In the genomic region with DNA sequence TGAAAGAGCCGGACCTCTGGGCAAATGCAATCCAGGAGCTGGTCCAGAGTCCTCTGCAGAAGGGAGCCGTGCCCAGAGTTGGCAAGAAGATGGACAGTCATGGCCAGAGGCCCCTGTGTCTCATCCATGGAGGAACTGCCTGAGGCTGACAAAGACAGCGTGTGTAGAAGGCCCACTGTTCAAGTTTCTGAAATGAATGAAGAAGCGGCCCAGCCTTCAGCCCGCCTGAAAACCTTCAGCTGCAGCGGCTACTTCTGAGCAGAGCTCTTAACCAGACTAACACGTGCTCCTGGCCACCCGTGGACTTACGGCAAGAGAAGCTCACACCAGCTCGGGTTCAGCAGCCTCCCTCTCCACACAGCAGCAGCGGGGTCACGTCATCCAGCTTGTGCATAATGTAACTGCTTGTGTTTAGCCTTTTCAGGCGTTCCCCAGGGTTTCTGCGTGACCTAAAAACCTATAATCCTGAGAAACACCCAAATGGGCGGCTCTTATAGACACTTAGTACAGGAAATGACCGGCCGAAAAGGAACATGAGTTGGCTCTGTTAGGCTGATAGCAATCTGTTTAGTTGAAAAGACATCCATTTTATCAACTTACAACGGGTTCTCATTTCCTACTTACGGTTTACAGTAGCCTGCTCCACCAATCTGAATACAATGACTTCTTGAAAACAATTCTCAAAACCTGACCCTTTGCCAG, we compare ENCODE assay signal across 8 cellular contexts. TPM values are rescaled to one million over a fixed set of nuclear protein-coding genes. Genes with fewer than 3 reads are reported as not detected.
A peak's percentile ranks its signal among the peaks of the same experiment; 100 is the strongest.
DNase-seq lines count a peak whose midpoint lies in the region; ATAC-seq and TF ChIP-seq lines count a peak whose summit lies in the region.

Gene FAM124B, minus strand, starts transcription at position 467 of the 702 bp plus-strand sequence. Its CDS starts 339 bp downstream, at position 128.

- no peaks in the 10 kb centered on the region for H4K20me1 ChIP-seq in osteoblast (ENCODE audit: insufficient read depth, low read length)

- H3K9me3 ChIP-seq in osteoblast (ENCODE audit: low read depth, low read length) (peaks cover 2% of the 10 kb centered on the region), vagina (no peaks in the 10 kb centered on the region)

- intact Hi-C loops in activated CD4-positive, alpha-beta memory T cell treated with anti-CD3 and anti-CD28 coated beads for 36 hours (cut with micrococcal nuclease) = no loop called here
- intact Hi-C loops in vagina (cut with DNase I) = no loop called here

- H3K27ac Mint-ChIP-seq in activated CD4-positive, alpha-beta memory T cell treated with anti-CD3 and anti-CD28 coated beads for 36 hours = peak within 1 kb of the TSS; percentile 57

- TF ChIP-seq CTCF in fibroblast of the aortic adventitia (IDR thresholded peaks at IDR 0.05; ENCODE audit: insufficient read depth, low read length) = no peak
- TF ChIP-seq CTCF in osteoblast (IDR thresholded peaks at IDR 0.05; ENCODE audit: extremely low read depth, low read depth, low read length) = no peak
- TF ChIP-seq CTCF in vagina (IDR thresholded peaks at IDR 0.05) = no peak

- H2AFZ ChIP-seq in osteoblast (ENCODE audit: low read length) = peak within 1 kb of the TSS; percentile 94

- H3K4me1 ChIP-seq in osteoblast (ENCODE audit: insufficient read depth, low read length) (peaks cover 5% of the 10 kb centered on the region), vagina (no peaks in the 10 kb centered on the region)

- peaks cover 10% of the 10 kb centered on the region for H3K27me3 Mint-ChIP-seq in activated CD4-positive, alpha-beta memory T cell treated with anti-CD3 and anti-CD28 coated beads for 36 hours

- TF ChIP-seq POLR2A in vagina (IDR thresholded peaks at IDR 0.05) = no peak

- H3K9me3 Mint-ChIP-seq in activated CD4-positive, alpha-beta memory T cell treated with anti-CD3 and anti-CD28 coated beads for 36 hours = peaks cover 4% of the 10 kb centered on the region

- peak within 1 kb of the TSS; percentile 68 for H3K4me2 ChIP-seq in osteoblast (ENCODE audit: insufficient read depth, low read length)

- H3K36me3 Mint-ChIP-seq in activated CD4-positive, alpha-beta memory T cell treated with anti-CD3 and anti-CD28 coated beads for 36 hours = peaks cover 1% of the 10 kb centered on the region

- no peaks in the 10 kb centered on the region for H3K79me2 ChIP-seq in osteoblast (ENCODE audit: insufficient read depth, low read length)

- H3K4me3 ChIP-seq in fibroblast of the aortic adventitia (ENCODE audit: low read depth, low read length) = no peak within 1 kb of the TSS
- peak within 1 kb of the TSS; percentile 56 for H3K4me3 ChIP-seq in osteoblast (ENCODE audit: insufficient read depth, low read length)
- peak within 1 kb of the TSS; percentile 33 for H3K4me3 ChIP-seq in vagina

- peak; percentile 70 for ATAC-seq in HG03135 (IDR thresholded peaks at IDR 0.05; ENCODE audit: unreplicated experiment)

- POLR2A ChIA-PET in activated CD4-positive, alpha-beta memory T cell treated with anti-CD3 and anti-CD28 coated beads for 36 hours (lab: Charles Lee) = interaction anchor here (1.3 kb wide), 1 partner anchor 41 kb away, joined by 3 read pairs; no protein-coding TSS in a partner anchor

- H3K4me3 Mint-ChIP-seq in activated CD4-positive, alpha-beta memory T cell treated with anti-CD3 and anti-CD28 coated beads for 36 hours = peak within 1 kb of the TSS; percentile 65

- CTCF ChIA-PET in activated CD4-positive, alpha-beta memory T cell treated with anti-CD3 and anti-CD28 coated beads for 36 hours (lab: Charles Lee) = interaction anchor here (1.7 to 2.7 kb wide), 2 partner anchors 33 to 248 kb away, joined by 6 to 13 read pairs; no protein-coding TSS in a partner anchor

- H3K27me3 ChIP-seq in osteoblast (ENCODE audit: insufficient read depth, low read length) = peaks cover 5% of the 10 kb centered on the region
- no peaks in the 10 kb centered on the region for H3K27me3 ChIP-seq in vagina

- DNase-seq in CD1c-positive myeloid dendritic cell (ENCODE audit: extremely low spot score) (peak; percentile 69), fibroblast of the aortic adventitia (ENCODE audit: low read depth) (peak; percentile 70), osteoblast (ENCODE audit: insufficient read length, low spot score, missing footprints) (no peak), vagina (ENCODE audit: extremely low spot score in 2 of 2) (peak in 1 of 2 donors; percentile 93), NCI-H1694 treated with DMSO at 0.1 percent for 48 hours (lab: John Stamatoyannopoulos, UW) (no peak), COLO829 (ENCODE audit: low spot score) (no peak)
- peak; percentile 61 for DNase-seq in activated CD4-positive, alpha-beta memory T cell treated with anti-CD3 and anti-CD28 coated beads for 36 hours

- peaks cover 5% of the 10 kb centered on the region for H3K4me1 Mint-ChIP-seq in activated CD4-positive, alpha-beta memory T cell treated with anti-CD3 and anti-CD28 coated beads for 36 hours (ENCODE audit: low read depth)

- H3K27ac ChIP-seq in osteoblast (ENCODE audit: low read depth, low read length) (no peak within 1 kb of the TSS), vagina (peak within 1 kb of the TSS; percentile 24)

- H3K36me3 ChIP-seq in osteoblast (ENCODE audit: insufficient read depth, low read length) (no peaks in the 10 kb centered on the region), vagina (no peaks in the 10 kb centered on the region)

RNA-seq across cellular contexts. Expression of gene FAM124B, which starts in this region (rescaled TPM):
- total RNA-seq in activated CD4-positive, alpha-beta memory T cell treated with anti-CD3 and anti-CD28 coated beads for 36 hours = under 1 TPM; 0.39 to 0.40 TPM
- total RNA-seq in fibroblast of the aortic adventitia (ENCODE audit: low replicate concordance) (under 0.01 and 1.2 TPM in 2 replicates), osteoblast (not detected in 2 replicates), vagina (1.7 TPM)

Comparison
In these comparisons a context has a peak if more than half of its experiments do, and no peak if none do; other contexts are left out.
1. Peak in DNase-seq in activated CD4-positive, alpha-beta memory T cell treated with anti-CD3 and anti-CD28 coated beads for 36 hours; RNA of the gene not detected or under 1 TPM.
2. DNase-seq: peak in CD1c-positive myeloid dendritic cell (single experiment) and fibroblast of the aortic adventitia (single experiment); none in osteoblast (single experiment), NCI-H1694 treated with DMSO at 0.1 percent for 48 hours (single experiment) and COLO829 (single experiment).